11 cellular contexts compared by ENCODE assay signal in genomic region chr16:7405166-7405565, GRCh38.
A peak's percentile ranks its signal among the peaks of the same experiment; 100 is the strongest.
DNase-seq lines count a peak whose midpoint lies in the region; ATAC-seq, FAIRE-seq and TF ChIP-seq lines count a peak whose summit lies in the region.
"Had no signal": no experiment of that assay in that cellular context is flagged by ENCODE, and none has a peak within 500 bp of the region (broad histone marks: within the 10 kb centered on the region; RNA-seq: fewer than 3 reads in every experiment).

No MANE protein-coding gene starts in this region.

- H3K36me3 Mint-ChIP-seq in activated T-helper 1 cell treated with anti-CD3 and anti-CD28 coated beads, Interleukin-12 subunit alpha, Interleukin-12 subunit beta, Interleukin-2, Interleukin-4 antibody, amounts not matched to agents 30 ng/mL and 10 ng/mL and 1 ng/mL, durations not matched to agents 14 hours and 24 hours and 36 hours (ENCODE audit: low read depth), result no peaks in the 10 kb centered on the region
- no peaks in the 10 kb centered on the region for H3K36me3 Mint-ChIP-seq in activated naive CD8-positive, alpha-beta T cell treated with anti-CD3 and anti-CD28 coated beads, Interleukin-2, amount 50 U/mL, for 24 hours (ENCODE audit: low read depth)

- BruUV-seq in A673 (replicated peaks; lab: Mats Ljungman, UMichigan), result no TSS peak

- H3K4me3 Mint-ChIP-seq in activated T-helper 1 cell treated with anti-CD3 and anti-CD28 coated beads, Interleukin-12 subunit alpha, Interleukin-12 subunit beta, Interleukin-2, Interleukin-4 antibody, amounts not matched to agents 30 ng/mL and 10 ng/mL and 1 ng/mL, durations not matched to agents 14 hours and 24 hours and 36 hours, result no peak overlapping the region
- H3K4me3 Mint-ChIP-seq in activated naive CD8-positive, alpha-beta T cell treated with anti-CD3 and anti-CD28 coated beads, Interleukin-2, amount 50 U/mL, for 24 hours, result no peak overlapping the region

- no peak overlapping the region for H3K27ac ChIP-seq in A673 (ENCODE audit: low read depth, low read length, poor library complexity, severe bottlenecking)

- H3K36me3 ChIP-seq in A673 (ENCODE audit: insufficient read depth, low read length, poor library complexity, severe bottlenecking), result no peaks in the 10 kb centered on the region

- TF ChIP-seq CTCF in A673 (conservative IDR thresholded peaks at IDR 0.05; ENCODE audit: low read depth, low read length) (peak; percentile 19; the same call in 1 of the 2 replicates), astrocyte of the spinal cord (IDR thresholded peaks at IDR 0.05; ENCODE audit: low read depth, low read length) (peak; percentile 29)

- no peak for TF ChIP-seq POLR2A in GM12891 (IDR thresholded peaks at IDR 0.05; ENCODE audit: low read depth, low read length)

- no peaks in the 10 kb centered on the region for H3K4me1 Mint-ChIP-seq in activated T-helper 1 cell treated with anti-CD3 and anti-CD28 coated beads, Interleukin-12 subunit alpha, Interleukin-12 subunit beta, Interleukin-2, Interleukin-4 antibody, amounts not matched to agents 30 ng/mL and 10 ng/mL and 1 ng/mL, durations not matched to agents 14 hours and 24 hours and 36 hours (ENCODE audit: low read depth)
- no peaks in the 10 kb centered on the region for H3K4me1 Mint-ChIP-seq in activated naive CD8-positive, alpha-beta T cell treated with anti-CD3 and anti-CD28 coated beads, Interleukin-2, amount 50 U/mL, for 24 hours

- peaks cover 17% of the 10 kb centered on the region for H3K9me3 Mint-ChIP-seq in activated T-helper 1 cell treated with anti-CD3 and anti-CD28 coated beads, Interleukin-12 subunit alpha, Interleukin-12 subunit beta, Interleukin-2, Interleukin-4 antibody, amounts not matched to agents 30 ng/mL and 10 ng/mL and 1 ng/mL, durations not matched to agents 14 hours and 24 hours and 36 hours
- peaks cover 9% of the 10 kb centered on the region for H3K9me3 Mint-ChIP-seq in activated naive CD8-positive, alpha-beta T cell treated with anti-CD3 and anti-CD28 coated beads, Interleukin-2, amount 50 U/mL, for 24 hours

- DNase-seq in A673 (ENCODE audit: low spot score), result peak; percentile 17
- DNase-seq in NCI-H146 treated with DMSO at 0.1 percent for 48 hours (lab: John Stamatoyannopoulos, UW; ENCODE audit: unreplicated experiment), result peak; percentile 60
- no peak for DNase-seq in astrocyte of the spinal cord (ENCODE audit: low read depth, low spot score)
- peak; percentile 60 for DNase-seq in medulla oblongata (ENCODE audit: extremely low spot score)
- no peak for DNase-seq in activated T-helper 1 cell treated with anti-CD3 and anti-CD28 coated beads, Interleukin-12 subunit alpha, Interleukin-12 subunit beta, Interleukin-2, Interleukin-4 antibody, amounts not matched to agents 30 ng/mL and 10 ng/mL and 1 ng/mL, durations not matched to agents 14 hours and 24 hours and 36 hours (ENCODE audit: low spot score)
- DNase-seq in activated naive CD8-positive, alpha-beta T cell treated with anti-CD3 and anti-CD28 coated beads, Interleukin-2, amount 50 U/mL, for 24 hours, result no peak
- no peak for DNase-seq in GM12891 (ENCODE audit: insufficient read length, low spot score)
- DNase-seq: activated effector memory CD4-positive, alpha-beta T cell treated with Interleukin-2 at 50 U/mL for 16 hours; foreskin fibroblast; stimulated activated CD4-positive, alpha-beta T cell treated with anti-CD3 and anti-CD28 coated beads, Interleukin-15, amount 100 ng/mL, for 24 hours had no signal

- no peaks in the 10 kb centered on the region for H3K4me1 ChIP-seq in A673 (ENCODE audit: insufficient read depth, low read length, poor library complexity, severe bottlenecking)

- H3K27me3 ChIP-seq in A673 (replicated peaks; ENCODE audit: insufficient read depth, low read depth, low read length, poor library complexity), result no peaks in the 10 kb centered on the region

- no peaks in the 10 kb centered on the region for H3K9me3 ChIP-seq in A673 (ENCODE audit: low read depth, low read length, poor library complexity, severe bottlenecking)

- no peak overlapping the region for H3K27ac Mint-ChIP-seq in activated T-helper 1 cell treated with anti-CD3 and anti-CD28 coated beads, Interleukin-12 subunit alpha, Interleukin-12 subunit beta, Interleukin-2, Interleukin-4 antibody, amounts not matched to agents 30 ng/mL and 10 ng/mL and 1 ng/mL, durations not matched to agents 14 hours and 24 hours and 36 hours
- H3K27ac Mint-ChIP-seq in activated naive CD8-positive, alpha-beta T cell treated with anti-CD3 and anti-CD28 coated beads, Interleukin-2, amount 50 U/mL, for 24 hours, result no peak overlapping the region

- no peaks in the 10 kb centered on the region for H3K27me3 Mint-ChIP-seq in activated T-helper 1 cell treated with anti-CD3 and anti-CD28 coated beads, Interleukin-12 subunit alpha, Interleukin-12 subunit beta, Interleukin-2, Interleukin-4 antibody, amounts not matched to agents 30 ng/mL and 10 ng/mL and 1 ng/mL, durations not matched to agents 14 hours and 24 hours and 36 hours (ENCODE audit: insufficient read depth)
- H3K27me3 Mint-ChIP-seq in activated naive CD8-positive, alpha-beta T cell treated with anti-CD3 and anti-CD28 coated beads, Interleukin-2, amount 50 U/mL, for 24 hours, result no peaks in the 10 kb centered on the region

- intact Hi-C loops in A673 (cut with micrococcal nuclease; ENCODE audit: unreplicated experiment), result no loop called here
- intact Hi-C loops in activated T-helper 1 cell treated with anti-CD3 and anti-CD28 coated beads, Interleukin-12 subunit alpha, Interleukin-12 subunit beta, Interleukin-2, Interleukin-4 antibody, amounts not matched to agents 30 ng/mL and 10 ng/mL and 1 ng/mL, durations not matched to agents 14 hours and 24 hours and 36 hours (cut with micrococcal nuclease), result no loop called here

- no peak for FAIRE-seq in GM12891 (lab: Jason Lieb, UNC)

- in situ Hi-C loops in astrocyte of the spinal cord (cut with HindIII; ENCODE audit: low sequenced_read_pairs), result no loop called here

- CTCF ChIA-PET in A673 (lab: Charles Lee), result no interaction called here

- no peak for ATAC-seq in HG03159 (IDR thresholded peaks at IDR 0.05; ENCODE audit: unreplicated experiment)
- no peak for ATAC-seq in activated naive CD8-positive, alpha-beta T cell treated with anti-CD3 and anti-CD28 coated beads, Interleukin-2, amount 50 U/mL, for 24 hours

- POLR2A ChIA-PET in A673 (lab: Charles Lee; ENCODE audit: low non-redundant PET), result no interaction called here

- no peak overlapping the region for H3K4me3 ChIP-seq in A673 (ENCODE audit: low read depth, low read length, poor library complexity, severe bottlenecking)
- no peak overlapping the region for H3K4me3 ChIP-seq in astrocyte of the spinal cord (ENCODE audit: low read depth, low read length)

TF ChIP-seq in GM12891, 5 proteins besides CTCF, POLR2A, EP300 and RAD21:
- TF ChIP-seq POLR2AphosphoS5 (IDR thresholded peaks at IDR 0.05; ENCODE audit: low read depth, low read length) (no peak), SPI1 (IDR thresholded peaks at IDR 0.05; ENCODE audit: low read depth, low read length) (no peak), POU2F2 (IDR thresholded peaks at IDR 0.05; ENCODE audit: low read depth, low read length) (no peak), PAX5 (IDR thresholded peaks at IDR 0.05; ENCODE audit: insufficient read depth, low read length, severe bottlenecking) (no peak), TAF1 (IDR thresholded peaks at IDR 0.05; ENCODE audit: low read depth, low read length) (no peak)

Comparison
In these comparisons a context has a peak if more than half of its experiments do, and no peak if none do; other contexts are left out.
1. DNase-seq: peak in A673 (single experiment), NCI-H146 treated with DMSO at 0.1 percent for 48 hours (single experiment) and medulla oblongata (single experiment); none in astrocyte of the spinal cord (single experiment), activated T-helper 1 cell treated with anti-CD3 and anti-CD28 coated beads, Interleukin-12 subunit alpha, Interleukin-12 subunit beta, Interleukin-2, Interleukin-4 antibody, amounts not matched to agents 30 ng/mL and 10 ng/mL and 1 ng/mL, durations not matched to agents 14 hours and 24 hours and 36 hours (single experiment), activated naive CD8-positive, alpha-beta T cell treated with anti-CD3 and anti-CD28 coated beads, Interleukin-2, amount 50 U/mL, for 24 hours (single experiment) and GM12891 (single experiment).